In the genomic region with DNA sequence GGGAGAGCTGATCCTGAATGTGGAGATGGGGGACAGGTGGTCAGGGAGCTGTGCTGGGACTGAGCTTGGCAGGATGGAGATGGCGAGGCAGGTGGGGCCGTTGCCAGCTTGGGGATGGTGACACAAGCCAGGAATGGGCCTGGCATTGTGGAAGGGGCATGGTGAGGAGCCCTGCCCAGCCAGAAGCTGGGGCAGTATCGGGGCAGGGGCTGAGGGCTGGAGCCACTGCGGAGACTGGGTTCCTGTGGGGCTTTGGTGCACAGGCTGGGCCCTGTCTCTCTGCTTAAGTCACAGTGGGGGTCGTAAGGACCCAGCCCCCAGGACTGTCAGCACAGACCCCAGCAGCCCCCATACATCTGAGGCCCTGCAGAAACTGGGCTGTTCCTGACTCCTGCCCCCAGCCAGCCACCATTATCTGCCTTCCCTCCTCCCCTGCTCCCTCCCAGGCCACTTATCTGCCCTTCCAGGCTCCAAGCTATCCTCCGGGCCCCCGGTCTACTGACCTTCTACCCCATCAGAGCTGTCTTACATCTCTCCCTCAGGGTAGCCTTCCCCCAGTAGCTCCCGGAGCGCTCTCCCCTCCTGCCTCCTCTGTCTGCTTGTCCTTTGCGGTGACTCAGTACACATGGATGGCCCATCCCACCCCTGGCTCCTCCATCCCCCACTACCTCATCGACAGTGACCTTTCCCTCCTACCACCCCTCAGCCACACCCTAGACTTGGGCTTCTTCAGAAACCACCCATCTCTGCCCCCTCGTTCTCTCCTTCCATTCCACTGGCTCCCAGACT, we compare ENCODE assay signal across 1 cellular context.
TF ChIP-seq lines count a peak whose summit lies in the region.

No MANE protein-coding gene starts in this region.

TF ChIP-seq in K562, 482 proteins besides CTCF, POLR2A, EP300 and RAD21 (continued from another document and continues in another):
- no peak for TF ChIP-seq CREB5 (CRISPR knock-in tag; IDR thresholded peaks at IDR 0.05)
- TF ChIP-seq CGGBP1 (CRISPR knock-in tag; IDR thresholded peaks at IDR 0.05): no peak
- TF ChIP-seq, protein P1, sequence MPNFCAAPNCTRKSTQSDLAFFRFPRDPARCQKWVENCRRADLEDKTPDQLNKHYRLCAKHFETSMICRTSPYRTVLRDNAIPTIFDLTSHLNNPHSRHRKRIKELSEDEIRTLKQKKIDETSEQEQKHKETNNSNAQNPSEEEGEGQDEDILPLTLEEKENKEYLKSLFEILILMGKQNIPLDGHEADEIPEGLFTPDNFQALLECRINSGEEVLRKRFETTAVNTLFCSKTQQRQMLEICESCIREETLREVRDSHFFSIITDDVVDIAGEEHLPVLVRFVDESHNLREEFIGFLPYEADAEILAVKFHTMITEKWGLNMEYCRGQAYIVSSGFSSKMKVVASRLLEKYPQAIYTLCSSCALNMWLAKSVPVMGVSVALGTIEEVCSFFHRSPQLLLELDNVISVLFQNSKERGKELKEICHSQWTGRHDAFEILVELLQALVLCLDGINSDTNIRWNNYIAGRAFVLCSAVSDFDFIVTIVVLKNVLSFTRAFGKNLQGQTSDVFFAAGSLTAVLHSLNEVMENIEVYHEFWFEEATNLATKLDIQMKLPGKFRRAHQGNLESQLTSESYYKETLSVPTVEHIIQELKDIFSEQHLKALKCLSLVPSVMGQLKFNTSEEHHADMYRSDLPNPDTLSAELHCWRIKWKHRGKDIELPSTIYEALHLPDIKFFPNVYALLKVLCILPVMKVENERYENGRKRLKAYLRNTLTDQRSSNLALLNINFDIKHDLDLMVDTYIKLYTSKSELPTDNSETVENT (CRISPR knock-in tag; IDR thresholded peaks at IDR 0.05): 0 out of 2 replicates have a peak, but pooled peaks have one; percentile 25
- no peak for TF ChIP-seq TRIM25 (IDR thresholded peaks at IDR 0.05; ENCODE audit: borderline replicate concordance)
- no peak for TF ChIP-seq SREBF2 (CRISPR knock-in tag; IDR thresholded peaks at IDR 0.05)
- TF ChIP-seq CHAMP1 (IDR thresholded peaks at IDR 0.05): no peak
- no peak for TF ChIP-seq HMG20B (CRISPR knock-in tag; IDR thresholded peaks at IDR 0.05)
- no peak for TF ChIP-seq SMAD3 (CRISPR knock-in tag; conservative IDR thresholded peaks at IDR 0.05)
- peak; percentile 30; the same call in 1 of the 2 replicates for TF ChIP-seq ZEB2 (IDR thresholded peaks at IDR 0.05)
- TF ChIP-seq GATA2 (CRISPR knock-in tag; IDR thresholded peaks at IDR 0.05): peak; percentile 78
- TF ChIP-seq C11orf30 (IDR thresholded peaks at IDR 0.05; ENCODE audit: low read depth): no peak
- peak; percentile 49 for TF ChIP-seq CCNT2 (IDR thresholded peaks at IDR 0.05; ENCODE audit: borderline replicate concordance, extremely low read depth, insufficient read length, low read depth, low read length)
- TF ChIP-seq IRF9 (tag; IDR thresholded peaks at IDR 0.05): no peak
- 0 out of 2 replicates have a peak, but pooled peaks have one; percentile 17 for TF ChIP-seq ARID3B (CRISPR knock-in tag; IDR thresholded peaks at IDR 0.05; ENCODE audit: borderline replicate concordance)
- TF ChIP-seq CBFA2T2 (conservative IDR thresholded peaks at IDR 0.05): peak; percentile 90
- TF ChIP-seq, protein P2, sequence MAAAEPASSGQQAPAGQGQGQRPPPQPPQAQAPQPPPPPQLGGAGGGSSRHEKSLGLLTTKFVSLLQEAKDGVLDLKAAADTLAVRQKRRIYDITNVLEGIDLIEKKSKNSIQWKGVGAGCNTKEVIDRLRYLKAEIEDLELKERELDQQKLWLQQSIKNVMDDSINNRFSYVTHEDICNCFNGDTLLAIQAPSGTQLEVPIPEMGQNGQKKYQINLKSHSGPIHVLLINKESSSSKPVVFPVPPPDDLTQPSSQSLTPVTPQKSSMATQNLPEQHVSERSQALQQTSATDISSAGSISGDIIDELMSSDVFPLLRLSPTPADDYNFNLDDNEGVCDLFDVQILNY (CRISPR knock-in tag; IDR thresholded peaks at IDR 0.05): no peak
- TF ChIP-seq U2AF1 (optimal IDR thresholded peaks at IDR 0.05; ENCODE audit: low read depth, low read length): no peak
- no peak for TF ChIP-seq ZNF639 (CRISPR knock-in tag; conservative IDR thresholded peaks at IDR 0.05 in 1 of 2, IDR thresholded peaks at IDR 0.05 in 1 of 2)
- TF ChIP-seq ZNF174 (CRISPR knock-in tag; IDR thresholded peaks at IDR 0.05): no peak
- TF ChIP-seq TAL1 (IDR thresholded peaks at IDR 0.05): peak; percentile 80
- TF ChIP-seq NCOA1 (IDR thresholded peaks at IDR 0.05; ENCODE audit: low read depth): peak; percentile 34; the same call in 1 of the 2 replicates
- no peak for TF ChIP-seq THRA (IDR thresholded peaks at IDR 0.05)
- no peak for TF ChIP-seq ZNF445 (CRISPR knock-in tag; IDR thresholded peaks at IDR 0.05; ENCODE audit: low read depth)
- TF ChIP-seq HMGN3 (IDR thresholded peaks at IDR 0.05; ENCODE audit: borderline replicate concordance, extremely low read depth, insufficient read length, low read depth, low read length): no peak
- TF ChIP-seq SRSF1 (IDR thresholded peaks at IDR 0.05; ENCODE audit: low read depth, low read length): no peak
- TF ChIP-seq TCF15 (CRISPR knock-in tag; IDR thresholded peaks at IDR 0.05): no peak
- no peak for TF ChIP-seq ZNF232 (CRISPR knock-in tag; IDR thresholded peaks at IDR 0.05)
- no peak for TF ChIP-seq ETV1 (tag; conservative IDR thresholded peaks at IDR 0.05; ENCODE audit: low read depth)
- no peak for TF ChIP-seq MAFF (IDR thresholded peaks at IDR 0.05; ENCODE audit: low read length)
- no peak for TF ChIP-seq NFE2 (IDR thresholded peaks at IDR 0.05; ENCODE audit: low read depth)
- TF ChIP-seq TCFL5 (CRISPR knock-in tag; conservative IDR thresholded peaks at IDR 0.05): no peak
- no peak for TF ChIP-seq BRD4 (IDR thresholded peaks at IDR 0.05)
- TF ChIP-seq, protein P3, sequence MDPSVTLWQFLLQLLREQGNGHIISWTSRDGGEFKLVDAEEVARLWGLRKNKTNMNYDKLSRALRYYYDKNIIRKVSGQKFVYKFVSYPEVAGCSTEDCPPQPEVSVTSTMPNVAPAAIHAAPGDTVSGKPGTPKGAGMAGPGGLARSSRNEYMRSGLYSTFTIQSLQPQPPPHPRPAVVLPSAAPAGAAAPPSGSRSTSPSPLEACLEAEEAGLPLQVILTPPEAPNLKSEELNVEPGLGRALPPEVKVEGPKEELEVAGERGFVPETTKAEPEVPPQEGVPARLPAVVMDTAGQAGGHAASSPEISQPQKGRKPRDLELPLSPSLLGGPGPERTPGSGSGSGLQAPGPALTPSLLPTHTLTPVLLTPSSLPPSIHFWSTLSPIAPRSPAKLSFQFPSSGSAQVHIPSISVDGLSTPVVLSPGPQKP (CRISPR knock-in tag; IDR thresholded peaks at IDR 0.05): no peak
- no peak; the same call in 1 of the 2 replicates for TF ChIP-seq GATAD2B (IDR thresholded peaks at IDR 0.05; ENCODE audit: borderline replicate concordance)
- TF ChIP-seq TARDBP (IDR thresholded peaks at IDR 0.05): no peak
- peak; percentile 14 for TF ChIP-seq KDM5B (IDR thresholded peaks at IDR 0.05; ENCODE audit: insufficient replicate concordance, low read depth, low read length)
- TF ChIP-seq, protein P4, sequence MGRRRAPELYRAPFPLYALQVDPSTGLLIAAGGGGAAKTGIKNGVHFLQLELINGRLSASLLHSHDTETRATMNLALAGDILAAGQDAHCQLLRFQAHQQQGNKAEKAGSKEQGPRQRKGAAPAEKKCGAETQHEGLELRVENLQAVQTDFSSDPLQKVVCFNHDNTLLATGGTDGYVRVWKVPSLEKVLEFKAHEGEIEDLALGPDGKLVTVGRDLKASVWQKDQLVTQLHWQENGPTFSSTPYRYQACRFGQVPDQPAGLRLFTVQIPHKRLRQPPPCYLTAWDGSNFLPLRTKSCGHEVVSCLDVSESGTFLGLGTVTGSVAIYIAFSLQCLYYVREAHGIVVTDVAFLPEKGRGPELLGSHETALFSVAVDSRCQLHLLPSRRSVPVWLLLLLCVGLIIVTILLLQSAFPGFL (CRISPR knock-in tag; IDR thresholded peaks at IDR 0.05): no peak
- no peak for TF ChIP-seq MCM3 (IDR thresholded peaks at IDR 0.05)
- TF ChIP-seq GTF2F1 (IDR thresholded peaks at IDR 0.05; ENCODE audit: low read depth, low read length): no peak
- no peak for TF ChIP-seq NFRKB (IDR thresholded peaks at IDR 0.05; ENCODE audit: low read depth)
